10 cellular contexts compared by ENCODE assay signal in the genomic region with DNA sequence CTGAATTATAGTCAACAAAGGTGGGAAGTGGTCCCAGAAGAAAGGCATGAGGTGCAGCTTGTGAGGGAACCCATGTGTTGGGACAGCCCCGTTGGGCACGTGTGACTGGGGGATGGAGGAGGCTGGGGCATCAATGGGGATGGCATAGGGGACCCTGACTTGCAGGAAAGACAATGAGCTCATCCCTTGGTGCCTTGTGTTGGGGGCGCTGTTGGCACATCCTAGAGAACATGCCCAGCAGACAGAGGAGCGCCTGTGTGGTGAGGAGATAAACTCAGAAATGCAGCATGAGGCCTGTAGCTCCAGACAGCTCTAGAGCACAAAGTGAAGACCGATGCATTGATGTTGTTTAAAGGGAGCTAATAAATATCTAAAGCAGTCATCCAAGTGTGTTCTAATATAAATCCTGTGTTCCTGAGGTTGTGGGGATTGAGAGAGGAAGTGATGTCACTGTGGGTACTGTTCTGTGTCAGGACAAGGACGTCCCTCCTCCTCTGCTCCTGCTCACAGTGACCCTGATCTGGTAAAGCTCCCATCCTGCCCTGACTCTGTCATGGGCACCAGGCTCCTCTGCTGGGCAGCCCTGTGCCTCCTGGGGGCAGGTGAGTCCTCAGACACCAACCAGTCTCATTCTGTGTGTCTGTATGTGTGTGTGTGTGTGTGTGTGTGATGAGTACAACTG.
DNase-seq lines count a peak whose midpoint lies in the region; ATAC-seq and TF ChIP-seq lines count a peak whose summit lies in the region.
"Had no signal": no experiment of that assay in that cellular context is flagged by ENCODE, and none has a peak within 500 bp of the region (broad histone marks: within the 10 kb centered on the region; RNA-seq: fewer than 3 reads in every experiment).

No MANE protein-coding gene starts in this region.

- no peak for TF ChIP-seq POLR2A in HCT116 (IDR thresholded peaks at IDR 0.05; ENCODE audit: borderline replicate concordance, extremely low read depth, insufficient read depth, insufficient read length)

- CTCF ChIA-PET in HCT116 (lab: Charles Lee), result interaction anchor here (0.5 to 1.6 kb wide), 4 partner anchors 45 to 399 kb away, joined by 3 to 8 read pairs (median 3); no protein-coding TSS in a partner anchor

- peak overlapping the region; percentile 17; the same call in 1 of the 2 replicates for H3K4me2 ChIP-seq in HCT116 (ENCODE audit: low read length)
- H3K4me2 ChIP-seq in neural progenitor cell, result no peak overlapping the region

- no peaks in the 10 kb centered on the region for H3K36me3 Mint-ChIP-seq in neural progenitor cell

- H3K4me1 ChIP-seq in HCT116 (ENCODE audit: control insufficient read depth in 1 of 2, insufficient read depth in 2 of 2, low read length in 2 of 2) (peaks cover 0 to 13% of the 10 kb centered on the region in 2 experiments; a peak in 1 of 4 replicates), mucosa of rectum (ENCODE audit: control insufficient read depth in 2 of 2, insufficient read depth in 2 of 2, low read length in 2 of 2) (peaks cover 0 to 7% of the 10 kb centered on the region in 2 donors), neural progenitor cell (peaks cover 4% of the 10 kb centered on the region)

- RAD21 ChIA-PET in HCT116 (lab: Charles Lee; ENCODE audit: low non-redundant PET in 1 of 2, low total read pairs in 2 of 2, uncharacterized antibody in 2 of 2, unreplicated experiment in 2 of 2), result no interaction called here

- in situ Hi-C loops in ACHN (cut with HindIII; ENCODE audit: low pct_ligation_motif_present, low pct_unique_long_range_greater_than_20kb, low sequenced_read_pairs), result no loop called here

- intact Hi-C loops in HCT116 (cut with micrococcal nuclease), result no loop called here

- BruUV-seq in HCT116 (replicated peaks; lab: Mats Ljungman, UMichigan), result no TSS peak

- H3K9me2 ChIP-seq in HCT116 (ENCODE audit: insufficient read depth), result no peaks in the 10 kb centered on the region

- H3K9me3 ChIP-seq in HCT116 (ENCODE audit: control insufficient read depth in 1 of 2, insufficient read depth in 1 of 2, low read depth in 1 of 2, low read length in 2 of 2), result no peaks in the 10 kb centered on the region
- no peaks in the 10 kb centered on the region for H3K9me3 ChIP-seq in mucosa of rectum (ENCODE audit: control insufficient read depth in 2 of 2, low read length in 2 of 2)
- no peaks in the 10 kb centered on the region for H3K9me3 ChIP-seq in MG63
- H3K9me3 ChIP-seq in neural progenitor cell (ENCODE audit: low read depth), result no peaks in the 10 kb centered on the region

- H3K79me2 ChIP-seq in HCT116 (ENCODE audit: insufficient read depth, low read length), result no peaks in the 10 kb centered on the region
- H3K79me2 ChIP-seq in neural progenitor cell (ENCODE audit: low read depth), result no peaks in the 10 kb centered on the region

- no peaks in the 10 kb centered on the region for H3F3A ChIP-seq in neural progenitor cell (ENCODE audit: low read depth)

- peak; percentile 44 for ATAC-seq in HCT116

- TF ChIP-seq CTCF in HCT116 (IDR thresholded peaks at IDR 0.05 in 2 of 3, conservative IDR thresholded peaks at IDR 0.05 in 1 of 3; ENCODE audit: borderline replicate concordance in 1 of 3, insufficient read depth in 1 of 3, low read depth in 2 of 3, low read length in 2 of 3), result no peak
- TF ChIP-seq CTCF in neural progenitor cell (IDR thresholded peaks at IDR 0.05), result no peak

- H3K27ac Mint-ChIP-seq in neural progenitor cell, result no peak overlapping the region

- peak; percentile 46 for DNase-seq in ELR (ENCODE audit: low read depth)
- DNase-seq in HCT116 (ENCODE audit: low read depth, low spot score), result no peak
- peak; percentile 30 for DNase-seq in SW480 (ENCODE audit: low spot score)
- DNase-seq in MG63, result no peak
- no peak for DNase-seq in neural progenitor cell (ENCODE audit: low spot score)
- DNase-seq in ACHN, result no peak
- no peak for DNase-seq in 8988T
- DNase-seq: central memory CD4-positive, alpha-beta T cell; SHP77 had no signal

- peaks cover 9% of the 10 kb centered on the region for H3K27me3 Mint-ChIP-seq in neural progenitor cell (ENCODE audit: insufficient read depth, low read depth)

- no peak overlapping the region for H3K4me3 ChIP-seq in HCT116 (replicated peaks in 1 of 2; ENCODE audit: low read depth in 1 of 2, low read length in 2 of 2)
- peak overlapping the region in 1 of 2 donors; percentile 13 for H3K4me3 ChIP-seq in mucosa of rectum (ENCODE audit: low read length in 2 of 2)
- no peak overlapping the region for H3K4me3 ChIP-seq in MG63
- H3K4me3 ChIP-seq in neural progenitor cell, result no peak overlapping the region

- H3K4me1 Mint-ChIP-seq in neural progenitor cell, result peaks cover 13% of the 10 kb centered on the region

- no peak overlapping the region for H3K4me3 Mint-ChIP-seq in neural progenitor cell

- no peaks in the 10 kb centered on the region for H3K27me3 ChIP-seq in HCT116 (ENCODE audit: insufficient read depth, low read length)
- peaks cover 0 to 3% of the 10 kb centered on the region in 2 donors for H3K27me3 ChIP-seq in mucosa of rectum (ENCODE audit: control insufficient read depth in 2 of 2, insufficient read depth in 2 of 2, low read length in 2 of 2)
- no peaks in the 10 kb centered on the region for H3K27me3 ChIP-seq in MG63
- no peaks in the 10 kb centered on the region for H3K27me3 ChIP-seq in neural progenitor cell

- H3K9ac ChIP-seq in HCT116 (ENCODE audit: low read length) (no peak overlapping the region), mucosa of rectum (ENCODE audit: low read depth in 1 of 2, low read length in 2 of 2) (peak overlapping the region in 1 of 2 donors; percentile 18), neural progenitor cell (no peak overlapping the region)

- POLR2A ChIA-PET in HCT116 (lab: Charles Lee), result no interaction called here

- H3K36me3 ChIP-seq in HCT116 (ENCODE audit: control insufficient read depth in 1 of 2, insufficient read depth in 2 of 2, low read length in 2 of 2), result no peaks in the 10 kb centered on the region
- no peaks in the 10 kb centered on the region for H3K36me3 ChIP-seq in mucosa of rectum (ENCODE audit: control insufficient read depth in 2 of 2, insufficient read depth in 2 of 2, low read length in 2 of 2)
- H3K36me3 ChIP-seq in MG63, result no peaks in the 10 kb centered on the region
- H3K36me3 ChIP-seq in neural progenitor cell, result no peaks in the 10 kb centered on the region

- H3K9me3 Mint-ChIP-seq in neural progenitor cell, result no peaks in the 10 kb centered on the region

- H4K20me1 ChIP-seq in HCT116 (ENCODE audit: insufficient read depth) (no peaks in the 10 kb centered on the region), neural progenitor cell (ENCODE audit: low read depth) (no peaks in the 10 kb centered on the region)

- H2AFZ ChIP-seq in HCT116 (ENCODE audit: low read depth, low read length, poor library complexity, severe bottlenecking) (peak overlapping the region; percentile 3), neural progenitor cell (replicated peaks) (no peak overlapping the region)

- H3K27ac ChIP-seq in HCT116 (ENCODE audit: low read depth, low read length) (no peak overlapping the region), mucosa of rectum (ENCODE audit: low read depth in 2 of 2, low read length in 2 of 2) (peak overlapping the region; percentile 21 to 32), neural progenitor cell (no peak overlapping the region)

- no peak for TF ChIP-seq RAD21 in HCT116 (IDR thresholded peaks at IDR 0.05; ENCODE audit: low read depth)

TF ChIP-seq in HCT116, 20 proteins besides CTCF, POLR2A, EP300 and RAD21 (continues in another document):
- TF ChIP-seq CEBPB (IDR thresholded peaks at IDR 0.05; ENCODE audit: low read depth), result no peak
- TF ChIP-seq SIN3A (IDR thresholded peaks at IDR 0.05; ENCODE audit: low read depth), result no peak
- no peak for TF ChIP-seq TCF7L2 (IDR thresholded peaks at IDR 0.05; ENCODE audit: borderline replicate concordance, extremely low read depth, insufficient read depth, insufficient read length)
- TF ChIP-seq EGR1 (IDR thresholded peaks at IDR 0.05; ENCODE audit: low read depth), result no peak
- TF ChIP-seq EZH2 (IDR thresholded peaks at IDR 0.05), result no peak
- no peak for TF ChIP-seq YY1 (IDR thresholded peaks at IDR 0.05; ENCODE audit: extremely low read depth, insufficient replicate concordance, low read depth, low read length)
- TF ChIP-seq, protein P1, sequence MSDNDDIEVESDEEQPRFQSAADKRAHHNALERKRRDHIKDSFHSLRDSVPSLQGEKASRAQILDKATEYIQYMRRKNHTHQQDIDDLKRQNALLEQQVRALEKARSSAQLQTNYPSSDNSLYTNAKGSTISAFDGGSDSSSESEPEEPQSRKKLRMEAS (IDR thresholded peaks at IDR 0.05), result no peak
- no peak for TF ChIP-seq FOSL1 (IDR thresholded peaks at IDR 0.05; ENCODE audit: low read depth)
- no peak for TF ChIP-seq ZFX (IDR thresholded peaks at IDR 0.05)
- TF ChIP-seq, protein P2, sequence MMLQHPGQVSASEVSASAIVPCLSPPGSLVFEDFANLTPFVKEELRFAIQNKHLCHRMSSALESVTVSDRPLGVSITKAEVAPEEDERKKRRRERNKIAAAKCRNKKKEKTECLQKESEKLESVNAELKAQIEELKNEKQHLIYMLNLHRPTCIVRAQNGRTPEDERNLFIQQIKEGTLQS (IDR thresholded peaks at IDR 0.05), result no peak
- TF ChIP-seq ZNF274 (IDR thresholded peaks at IDR 0.05; ENCODE audit: low read depth, low read length), result no peak
- TF ChIP-seq POLR2AphosphoS5 (IDR thresholded peaks at IDR 0.05; ENCODE audit: low read depth, low read length), result no peak
- TF ChIP-seq ELF1 (IDR thresholded peaks at IDR 0.05; ENCODE audit: borderline replicate concordance, low read depth), result no peak
- no peak for TF ChIP-seq SRF (IDR thresholded peaks at IDR 0.05; ENCODE audit: low read depth)

Comparison
In these comparisons a context has a peak if more than half of its experiments do, and no peak if none do; other contexts are left out.
1. DNase-seq: peak in ELR (single experiment) and SW480 (single experiment); none in HCT116 (single experiment), MG63 (single experiment), neural progenitor cell (single experiment), ACHN (single experiment) and 8988T (single experiment).
2. H3K27ac ChIP-seq: peak in mucosa of rectum (2 of 2); none in HCT116 (single experiment) and neural progenitor cell (single experiment).